Comparison of ENCODE assay signal across 8 cellular contexts in genomic region chr12:43758247-43758727, GRCh38. TPM values are rescaled to one million over a fixed set of nuclear protein-coding genes. Genes with fewer than 3 reads are reported as not detected.
A peak's percentile ranks its signal among the peaks of the same experiment; 100 is the strongest.
DNase-seq lines count a peak whose midpoint lies in the region; ATAC-seq and TF ChIP-seq lines count a peak whose summit lies in the region.

No MANE protein-coding gene starts in this region.

- TF ChIP-seq CTCF in SU-DHL-6 (IDR thresholded peaks at IDR 0.05; ENCODE audit: insufficient read depth, low read length, poor library complexity, severe bottlenecking), result no peak
- no peak for TF ChIP-seq CTCF in epithelial cell of esophagus (IDR thresholded peaks at IDR 0.05; ENCODE audit: insufficient read depth, low read depth, low read length, missing control alignments)
- no peak for TF ChIP-seq CTCF in type B pancreatic cell (conservative IDR thresholded peaks at IDR 0.05)

- H3K27ac Mint-ChIP-seq in type B pancreatic cell, result peak overlapping the region; percentile 94

- DNase-seq in activated T-cell treated with anti-CD3 and anti-CD28 coated beads for 4 hours (peak; percentile 4), epithelial cell of esophagus (ENCODE audit: low read depth) (peak; percentile 56), type B pancreatic cell (ENCODE audit: extremely low spot score, unreplicated experiment) (no peak)
- DNase-seq in activated T-cell treated with anti-CD3 and anti-CD28 coated beads, Interleukin-2, amount 50 U/mL, for 1 hour, result no peak

- H3K4me1 Mint-ChIP-seq in type B pancreatic cell (ENCODE audit: unreplicated experiment), result no peaks in the 10 kb centered on the region

- H3K4me3 ChIP-seq in SU-DHL-6 (ENCODE audit: insufficient read depth, low read length, poor library complexity, severe bottlenecking) (peak overlapping the region; percentile 89), epithelial cell of esophagus (ENCODE audit: low read length) (peak overlapping the region; percentile 77), mucosa of rectum (ENCODE audit: low read length in 2 of 2) (peak overlapping the region; percentile 85 to 96)

- H3K9me3 ChIP-seq in SU-DHL-6 (ENCODE audit: insufficient read depth, low read length) (no peaks in the 10 kb centered on the region), mucosa of rectum (ENCODE audit: control insufficient read depth in 2 of 2, low read length in 2 of 2) (no peaks in the 10 kb centered on the region)

- no peaks in the 10 kb centered on the region for H4K20me1 ChIP-seq in SU-DHL-6 (ENCODE audit: low read depth, low read length)

- no peaks in the 10 kb centered on the region for H3K9me2 ChIP-seq in SU-DHL-6 (replicated peaks; ENCODE audit: insufficient read depth, low read length)

- peak overlapping the region; percentile 91 for H3K4me3 Mint-ChIP-seq in type B pancreatic cell

- H3F3A ChIP-seq in SU-DHL-6 (ENCODE audit: insufficient read depth), result peaks cover 9% of the 10 kb centered on the region; the same call in 1 of the 2 replicates

- H3K27me3 ChIP-seq in SU-DHL-6 (ENCODE audit: low read length) (no peaks in the 10 kb centered on the region), mucosa of rectum (ENCODE audit: control insufficient read depth in 2 of 2, insufficient read depth in 2 of 2, low read length in 2 of 2) (no peaks in the 10 kb centered on the region)

- peaks cover 15 to 18% of the 10 kb centered on the region in 2 donors for H3K4me1 ChIP-seq in mucosa of rectum (ENCODE audit: control insufficient read depth in 2 of 2, insufficient read depth in 2 of 2, low read length in 2 of 2)

- no peaks in the 10 kb centered on the region for H3K36me3 Mint-ChIP-seq in type B pancreatic cell

- peak overlapping the region; percentile 90 for H3K4me2 ChIP-seq in SU-DHL-6 (ENCODE audit: low read depth, low read length, poor library complexity, severe bottlenecking)

- H3K36me3 ChIP-seq in SU-DHL-6 (ENCODE audit: low read length) (peaks cover 25% of the 10 kb centered on the region), mucosa of rectum (ENCODE audit: control insufficient read depth in 2 of 2, insufficient read depth in 2 of 2, low read length in 2 of 2) (no peaks in the 10 kb centered on the region)

- ATAC-seq in HG03280 (IDR thresholded peaks at IDR 0.05; ENCODE audit: unreplicated experiment) (peak; percentile 3), HG03097 (IDR thresholded peaks at IDR 0.05; ENCODE audit: low FRiP score, unreplicated experiment) (no peak)

- no peaks in the 10 kb centered on the region for H3K9me3 Mint-ChIP-seq in type B pancreatic cell

- H3K79me2 ChIP-seq in SU-DHL-6 (ENCODE audit: insufficient read depth, low read length), result peaks cover 65% of the 10 kb centered on the region

- H3K27me3 Mint-ChIP-seq in type B pancreatic cell, result no peaks in the 10 kb centered on the region

- no peak overlapping the region; the same call in 1 of the 2 replicates for H3K27ac ChIP-seq in SU-DHL-6 (ENCODE audit: low read depth, low read length)
- H3K27ac ChIP-seq in mucosa of rectum (ENCODE audit: low read depth in 2 of 2, low read length in 2 of 2), result peak overlapping the region; percentile 96

- H3K9ac ChIP-seq in SU-DHL-6 (ENCODE audit: low read length) (peak overlapping the region; percentile 93), mucosa of rectum (ENCODE audit: low read depth in 1 of 2, low read length in 2 of 2) (peak overlapping the region; percentile 61 to 78)

- H2AFZ ChIP-seq in SU-DHL-6 (ENCODE audit: low read depth, low read length, severe bottlenecking), result peak overlapping the region; percentile 68

RNA-seq across cellular contexts. Expression of gene PUS7L, which starts 0.3 kb away (rescaled TPM):
- 7.4 and 11.6 TPM in 2 replicates for total RNA-seq in type B pancreatic cell (ENCODE audit: low replicate concordance)

RNA-seq across cellular contexts. Expression of gene IRAK4, which starts 0.5 kb away (rescaled TPM):
- 6.3 and 14.3 TPM in 2 replicates for total RNA-seq in type B pancreatic cell (ENCODE audit: low replicate concordance)

RNA-seq across cellular contexts. Expression of gene TWF1, which starts 47.8 kb away (rescaled TPM):
- 63.5 and 101 TPM in 2 replicates for total RNA-seq in type B pancreatic cell (ENCODE audit: low replicate concordance)

Comparison
In these comparisons a context has a peak if more than half of its experiments do, and no peak if none do; other contexts are left out.
1. DNase-seq: peak in activated T-cell treated with anti-CD3 and anti-CD28 coated beads for 4 hours (single experiment) and epithelial cell of esophagus (single experiment); none in activated T-cell treated with anti-CD3 and anti-CD28 coated beads, Interleukin-2, amount 50 U/mL, for 1 hour (single experiment) and type B pancreatic cell (single experiment).
2. Peak in every context shown above with its lines, with median percentiles within 50 percentile points of each other: H3K4me3 ChIP-seq.